In the genomic region with DNA sequence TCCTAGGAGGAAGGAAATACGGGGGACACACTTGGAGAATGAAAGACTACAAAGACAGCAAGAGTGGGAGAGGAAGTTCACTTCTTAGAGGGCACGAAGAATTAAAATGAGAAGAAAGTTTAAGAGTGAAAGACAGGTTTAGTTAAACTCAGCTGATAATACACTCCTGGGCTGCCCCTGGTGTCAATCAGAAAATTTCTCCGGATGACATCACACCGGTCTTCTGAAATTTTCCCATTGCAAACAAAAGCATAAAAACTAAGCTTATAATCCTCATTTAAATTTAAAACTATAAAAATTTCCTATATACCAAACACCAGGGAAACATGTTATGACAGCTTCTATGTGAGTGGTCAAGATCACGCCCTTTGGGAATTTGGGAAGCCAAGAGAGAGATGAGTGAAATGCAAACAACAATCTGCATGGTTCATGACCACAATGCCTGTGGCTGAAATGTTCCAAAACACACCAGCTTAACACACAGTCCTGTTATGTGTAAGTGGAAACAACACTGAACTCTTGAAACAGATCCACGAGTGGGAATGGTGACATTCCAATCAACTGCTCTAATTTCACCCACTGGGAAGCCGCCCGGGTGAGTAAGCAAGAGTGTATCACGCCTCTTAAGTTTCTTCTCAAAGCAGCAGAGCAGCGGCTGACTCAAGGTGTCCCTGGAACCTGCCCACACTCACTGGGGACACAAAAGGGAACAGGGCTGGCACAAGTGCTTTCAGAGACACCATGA, we compare ENCODE assay signal across 8 cellular contexts. TPM values are rescaled to one million over a fixed set of nuclear protein-coding genes. Genes with fewer than 3 reads are reported as not detected.
DNase-seq lines count a peak whose midpoint lies in the region; ATAC-seq, FAIRE-seq and TF ChIP-seq lines count a peak whose summit lies in the region.

No MANE protein-coding gene starts in this region.

- no peaks in the 10 kb centered on the region for H3K27me3 ChIP-seq in CD4-positive, alpha-beta T cell (ENCODE audit: control insufficient read depth, insufficient read depth, low read length)
- H3K27me3 ChIP-seq in RWPE2 (ENCODE audit: insufficient read depth, poor library complexity, severe bottlenecking) (no peaks in the 10 kb centered on the region), H1 (replicated peaks in 1 of 4; ENCODE audit: control insufficient read depth in 3 of 4, extremely low read depth in 1 of 4, insufficient read depth in 3 of 4, low read length in 3 of 4) (no peaks in the 10 kb centered on the region), parathyroid adenoma (ENCODE audit: control insufficient read depth, insufficient read depth, low read length) (no peaks in the 10 kb centered on the region)

- no peak overlapping the region for H3K4ac ChIP-seq in H1 (replicated peaks; ENCODE audit: insufficient read length, low read depth, low read length)

- no peak overlapping the region for H3K4me2 ChIP-seq in H1 (ENCODE audit: insufficient read depth in 1 of 2, low read depth in 2 of 2, low read length in 2 of 2)
- H3K4me2 ChIP-seq in parathyroid adenoma (ENCODE audit: low read length) = peak overlapping the region; percentile 46

- peak overlapping the region; percentile 75 for H3K27ac Mint-ChIP-seq in CD4-positive, alpha-beta T cell

- no peak overlapping the region for H2BK20ac ChIP-seq in H1 (ENCODE audit: low read length)

- H3K36me3 ChIP-seq in RWPE2 (ENCODE audit: low read depth) = peaks cover 4% of the 10 kb centered on the region; the same call in 1 of the 2 replicates
- H3K36me3 ChIP-seq in H1 (ENCODE audit: control insufficient read depth in 2 of 4, insufficient read depth in 4 of 4, low read length in 3 of 4) = 0 out of 8 replicates have a peak, but pooled peaks cover 0 to 2% (median 0%) of the 10 kb centered on the region in 4 experiments
- H3K36me3 ChIP-seq in parathyroid adenoma (ENCODE audit: control insufficient read depth, insufficient read depth, low read length) = no peaks in the 10 kb centered on the region

- no peak for ATAC-seq in CD4-positive, alpha-beta T cell (ENCODE audit: poor library complexity)
- no peak for ATAC-seq in RWPE2 (ENCODE audit: low read depth)
- no peak for ATAC-seq in GM18502 (IDR thresholded peaks at IDR 0.05; ENCODE audit: poor library complexity, unreplicated experiment)

- H3K23me2 ChIP-seq in H1 (ENCODE audit: low read depth, low read length) = no peaks in the 10 kb centered on the region

- H3K56ac ChIP-seq in H1 (replicated peaks; ENCODE audit: insufficient read length, low read depth, low read length) = no peak overlapping the region

- H2BK5ac ChIP-seq in H1 (ENCODE audit: low read depth, low read length) = no peak overlapping the region; the same call in 1 of the 2 replicates

- TF ChIP-seq EP300 in H1 (IDR thresholded peaks at IDR 0.05; ENCODE audit: borderline replicate concordance in 1 of 2, low read depth in 2 of 2, low read length in 2 of 2) = no peak

- no peak overlapping the region for H4K91ac ChIP-seq in H1 (replicated peaks; ENCODE audit: insufficient read length, low read length)

- peaks cover 4% of the 10 kb centered on the region for H3K36me3 Mint-ChIP-seq in CD4-positive, alpha-beta T cell (ENCODE audit: low read depth)

- CTCF ChIA-PET in CD4-positive, alpha-beta T cell (lab: Charles Lee) = no interaction called here
- CTCF ChIA-PET in H1 (lab: Charles Lee; ENCODE audit: partially characterized antibody) = interaction anchor here (0.7 to 1.6 kb wide), 11 partner anchors 8 to 137 kb away, joined by 3 to 5 read pairs (median 3); no protein-coding TSS in a partner anchor

- DNase-seq in CD4-positive, alpha-beta T cell = no peak
- DNase-seq in RWPE2 (ENCODE audit: low spot score) (no peak), H1 (ENCODE audit: low read depth in 1 of 2, low spot score in 2 of 2) (no peak), DMS79 treated with DMSO at 0.1 percent for 48 hours (lab: John Stamatoyannopoulos, UW) (no peak), NCI-H1436 treated with DMSO at 0.1 percent for 48 hours (lab: John Stamatoyannopoulos, UW) (no peak), RKO (ENCODE audit: low spot score) (no peak)

- H3K18ac ChIP-seq in H1 (ENCODE audit: extremely low read depth, low read length) = no peak overlapping the region

- no peak overlapping the region for H4K8ac ChIP-seq in H1 (ENCODE audit: extremely low read depth, insufficient read depth, low read length)

- no peak overlapping the region for H2AFZ ChIP-seq in H1 (ENCODE audit: low read length)
- H2AFZ ChIP-seq in parathyroid adenoma = no peak overlapping the region

- POLR2A ChIA-PET in CD4-positive, alpha-beta T cell (lab: Charles Lee) = interaction anchor here (0.9 to 1.6 kb wide), 3 partner anchors 8 to 97 kb away, joined by 3 to 6 read pairs (median 4); partner anchors contain the start of gene AKAP8
- POLR2A ChIA-PET in H1 (lab: Charles Lee; ENCODE audit: partially characterized antibody) = interaction anchor here (0.7 to 1.8 kb wide), 8 partner anchors 11 to 96 kb away, joined by 3 to 7 read pairs (median 4); partner anchors contain the start of genes AKAP8 and BRD4

- H3K4me1 ChIP-seq in RWPE2 (ENCODE audit: insufficient read depth, poor library complexity, severe bottlenecking) (peaks cover 60% of the 10 kb centered on the region), H1 (replicated peaks in 1 of 4; ENCODE audit: control insufficient read depth in 3 of 4, insufficient read depth in 4 of 4, low read length in 3 of 4) (peaks cover 4 to 21% (median 13%) of the 10 kb centered on the region in 4 experiments), parathyroid adenoma (peaks cover 55% of the 10 kb centered on the region)

- H4K20me1 ChIP-seq in H1 (replicated peaks in 1 of 2; ENCODE audit: control insufficient read depth in 1 of 2, insufficient read depth in 2 of 2, low read length in 2 of 2) = peaks cover 71 to 78% of the 10 kb centered on the region in 2 experiments

- H3K79me1 ChIP-seq in H1 (ENCODE audit: low read depth, low read length) = peaks cover 31% of the 10 kb centered on the region

- no peak overlapping the region for H2BK120ac ChIP-seq in H1 (replicated peaks; ENCODE audit: low read depth, low read length)

- peaks cover 71 to 100% of the 10 kb centered on the region in 2 experiments for H3K79me2 ChIP-seq in H1 (ENCODE audit: control insufficient read depth in 1 of 2, insufficient read depth in 2 of 2, low read length in 2 of 2)
- H3K79me2 ChIP-seq in parathyroid adenoma = peaks cover 91% of the 10 kb centered on the region

- H3K9ac ChIP-seq in H1 (replicated peaks in 1 of 4; ENCODE audit: extremely low read depth in 1 of 4, low read depth in 3 of 4, low read length in 3 of 4) = no peak overlapping the region
- no peak overlapping the region for H3K9ac ChIP-seq in parathyroid adenoma

- intact Hi-C loops in CD4-positive, alpha-beta T cell (cut with DNase I, micrococcal nuclease) = no loop called here

- WGBS in H1 (ENCODE audit: extremely low coverage in 1 of 2, insufficient coverage in 1 of 2, insufficient read length in 1 of 2, insufficient replicate concordance in 2 of 2, low coverage in 1 of 2, low lambda C conversion rate in 2 of 2, missing lambda C conversion rate in 1 of 2), 2 experiments = 80% methylated on average over 10 of the region's 10 CpGs; no CpG with 5 or more reads in 1 of the 2 experiments

- no peaks in the 10 kb centered on the region for H3K9me3 Mint-ChIP-seq in CD4-positive, alpha-beta T cell

- no peaks in the 10 kb centered on the region for H3K27me3 Mint-ChIP-seq in CD4-positive, alpha-beta T cell

- H3K4me3 ChIP-seq in RWPE2 (ENCODE audit: severe bottlenecking) = no peak overlapping the region
- H3K4me3 ChIP-seq in H1 (ENCODE audit: extremely low read depth in 1 of 4, insufficient read depth in 2 of 4, low read depth in 3 of 4, low read length in 4 of 4) = no peak overlapping the region
- no peak overlapping the region for H3K4me3 ChIP-seq in parathyroid adenoma (ENCODE audit: low read depth, low read length)

- no peak for TF ChIP-seq CTCF in CD4-positive, alpha-beta T cell (IDR thresholded peaks at IDR 0.05)
- TF ChIP-seq CTCF in RWPE2 (IDR thresholded peaks at IDR 0.05; ENCODE audit: poor library complexity, severe bottlenecking) (no peak), H1 (IDR thresholded peaks at IDR 0.05; ENCODE audit: control extremely low read depth in 1 of 3, insufficient read depth in 1 of 3, low read depth in 1 of 3, low read length in 3 of 3) (no peak), parathyroid adenoma (IDR thresholded peaks at IDR 0.05) (no peak)

- FAIRE-seq in H1 (lab: Jason Lieb, UNC) = no peak

- no peak overlapping the region for H3K14ac ChIP-seq in H1 (ENCODE audit: insufficient read length)

- H4K5ac ChIP-seq in H1 (ENCODE audit: insufficient read length, low read depth, low read length) = no peak overlapping the region

- H3K9me3 ChIP-seq in CD4-positive, alpha-beta T cell (ENCODE audit: control insufficient read depth, low read length) = no peaks in the 10 kb centered on the region
- H3K9me3 ChIP-seq in RWPE2 (ENCODE audit: severe bottlenecking) (no peaks in the 10 kb centered on the region), H1 (ENCODE audit: insufficient read depth in 2 of 2, low read depth in 1 of 2, low read length in 1 of 2) (no peaks in the 10 kb centered on the region), parathyroid adenoma (ENCODE audit: control insufficient read depth, low read length) (no peaks in the 10 kb centered on the region)

- H3K23ac ChIP-seq in H1 (ENCODE audit: insufficient read length) = no peak overlapping the region

- no peak for TF ChIP-seq RAD21 in H1 (IDR thresholded peaks at IDR 0.05 in 1 of 2, conservative IDR thresholded peaks at IDR 0.05 in 1 of 2; ENCODE audit: low read depth in 2 of 2, low read length in 2 of 2)

- no peak overlapping the region for H2AK5ac ChIP-seq in H1 (ENCODE audit: low read depth, low read length)

- peaks cover 100% of the 10 kb centered on the region for H3K4me1 Mint-ChIP-seq in CD4-positive, alpha-beta T cell (ENCODE audit: low read depth)

- peak overlapping the region; percentile 81 for H3K4me3 Mint-ChIP-seq in CD4-positive, alpha-beta T cell

- H3K27ac ChIP-seq in CD4-positive, alpha-beta T cell (ENCODE audit: low read depth, low read length) = no peak overlapping the region
- H3K27ac ChIP-seq in RWPE2 (ENCODE audit: poor library complexity, severe bottlenecking) = peak overlapping the region; percentile 49
- no peak overlapping the region for H3K27ac ChIP-seq in H1 (ENCODE audit: low read depth, low read length)
- H3K27ac ChIP-seq in parathyroid adenoma = no peak overlapping the region

- no peak for TF ChIP-seq POLR2A in H1 (IDR thresholded peaks at IDR 0.05; ENCODE audit: control extremely low read depth in 1 of 2, low read depth in 2 of 2, low read length in 2 of 2)

- no peak overlapping the region for H2BK15ac ChIP-seq in H1 (ENCODE audit: low read length)

- peak overlapping the region; percentile 11; the same call in 1 of the 2 replicates for H2BK12ac ChIP-seq in H1 (ENCODE audit: low read depth, low read length)

RNA-seq across cellular contexts. Expression of gene BRD4, which starts 49.0 kb away (rescaled TPM):
- total RNA-seq in CD4-positive, alpha-beta T cell = 100 to 1,000 TPM; 101 to 102 TPM
- total RNA-seq in H1 (2021; fragmentation: NEBNext Ultra II Directional; extraction: Animal tissue kit (Norgen Biotek cat#: 25700)) = 144 and 146 TPM in 2 replicates
- polyA plus RNA-seq in H1 (2011; rRNA removed) = 14.1 and 17.6 TPM in 2 replicates
- 9.1 TPM for polyA plus RNA-seq in H1 (2011; cell fraction: cytosol; rRNA removed)
- 44.8 TPM for polyA plus RNA-seq in H1 (2011; cell fraction: nucleus; rRNA removed)
- 76.6 to 103 TPM (median 93.2 TPM) in 4 replicates for polyA plus RNA-seq in H1 (2012, experiment 1 of 2)
- 35.4 TPM for polyA plus RNA-seq in H1 (2012, experiment 2 of 2)
- 77.1 TPM for polyA plus RNA-seq in H1 (2013, experiment 1 of 2)
- 72.4 TPM for polyA plus RNA-seq in H1 (2013, experiment 2 of 2)
- polyA minus RNA-seq in H1 (2011; rRNA and poly(A)+ RNA removed) = 26.9 and 36.3 TPM in 2 replicates
- 44.7 TPM for polyA minus RNA-seq in H1 (2011; cell fraction: cytosol; rRNA and poly(A)+ RNA removed)
- polyA minus RNA-seq in H1 (2011; cell fraction: nucleus; rRNA and poly(A)+ RNA removed) = 77.2 TPM

RNA-seq across cellular contexts. Expression of gene EPHX3, which starts 51.1 kb away (rescaled TPM):
- total RNA-seq in CD4-positive, alpha-beta T cell = not detected
- total RNA-seq in H1 (2021; fragmentation: NEBNext Ultra II Directional; extraction: Animal tissue kit (Norgen Biotek cat#: 25700)) = 30.2 and 30.9 TPM in 2 replicates
- 47.6 and 67.5 TPM in 2 replicates for polyA plus RNA-seq in H1 (2011; rRNA removed)
- 24.1 TPM for polyA plus RNA-seq in H1 (2011; cell fraction: cytosol; rRNA removed)
- 51.8 TPM for polyA plus RNA-seq in H1 (2011; cell fraction: nucleus; rRNA removed)
- 25.8 to 35.8 TPM (median 34.5 TPM) in 4 replicates for polyA plus RNA-seq in H1 (2012, experiment 1 of 2)
- 44.5 TPM for polyA plus RNA-seq in H1 (2012, experiment 2 of 2)
- polyA plus RNA-seq in H1 (2013, experiment 1 of 2) = 39.3 TPM
- 42.0 TPM for polyA plus RNA-seq in H1 (2013, experiment 2 of 2)
- 25.4 and 38.4 TPM in 2 replicates for polyA minus RNA-seq in H1 (2011; rRNA and poly(A)+ RNA removed)
- polyA minus RNA-seq in H1 (2011; cell fraction: cytosol; rRNA and poly(A)+ RNA removed) = 11.8 TPM
- 14.0 TPM for polyA minus RNA-seq in H1 (2011; cell fraction: nucleus; rRNA and poly(A)+ RNA removed)

Comparison
In these comparisons a context has a peak if more than half of its experiments do, and no peak if none do; other contexts are left out.
1. RNA of gene EPHX3, which starts 51.1 kb away (total RNA-seq): 30.2 to 30.9 TPM in H1; not detected in CD4-positive, alpha-beta T cell; every median in the first group is over 10 times any median in the second.